ENCODE assay signal across 19 cellular contexts in the genomic region with DNA sequence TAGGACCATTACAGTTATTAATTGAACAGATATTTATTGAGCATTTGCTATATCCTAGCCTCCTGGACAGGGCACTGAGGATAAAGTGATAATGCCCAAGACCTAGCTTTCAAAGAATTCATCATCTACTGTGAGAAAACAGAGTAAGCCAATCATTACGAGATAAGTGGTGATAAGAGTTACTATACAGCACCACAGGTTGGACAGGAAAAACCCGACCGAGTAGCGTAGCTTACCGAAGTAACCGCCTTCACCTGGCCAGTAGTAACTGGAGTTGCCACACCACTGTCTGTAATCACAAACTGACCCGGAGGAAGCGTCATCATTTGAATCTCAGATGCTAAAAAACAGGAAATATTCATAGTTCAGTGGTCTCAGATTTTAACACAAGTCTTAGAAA.
"Had no signal": no experiment of that assay in that cellular context is flagged by ENCODE, and none has a peak within 500 bp of the region (broad histone marks: within the 10 kb centered on the region; RNA-seq: fewer than 3 reads in every experiment).

No MANE protein-coding gene starts in this region.

- H3K27ac ChIP-seq: SJSA1, SK-N-MC had no signal

- H3K9me3 ChIP-seq: MG63, SJSA1 had no signal

- H3K4me1 ChIP-seq: SJSA1 had no signal

- DNase-seq: KBM-7, MG63, NCI-H1092, NCI-H1436, NCI-H187, NCI-H2029, NCI-H2081 treated with DMSO at 0.1 percent for 48 hours, NCI-H2171, NCI-H226, NCI-H446, NCI-H510A, NCI-H524 treated with DMSO at 0.1 percent for 48 hours, NCI-H69, NCI-H774, Right ventricle myocardium superior, RPMI8226, SIG-M5 had no signal

- H3K27me3 ChIP-seq: MG63, SJSA1 had no signal

- H3K4me3 ChIP-seq: MG63, SJSA1, SK-N-MC had no signal
